1 cellular context compared by ENCODE assay signal in genomic region chr14:102899516-102899900, GRCh38.
TF ChIP-seq lines count a peak whose summit lies in the region.

No MANE protein-coding gene starts in this region.

TF ChIP-seq in WTC11, 78 proteins besides CTCF, POLR2A, EP300 and RAD21 (continued from another document):
- TF ChIP-seq, protein P1, sequence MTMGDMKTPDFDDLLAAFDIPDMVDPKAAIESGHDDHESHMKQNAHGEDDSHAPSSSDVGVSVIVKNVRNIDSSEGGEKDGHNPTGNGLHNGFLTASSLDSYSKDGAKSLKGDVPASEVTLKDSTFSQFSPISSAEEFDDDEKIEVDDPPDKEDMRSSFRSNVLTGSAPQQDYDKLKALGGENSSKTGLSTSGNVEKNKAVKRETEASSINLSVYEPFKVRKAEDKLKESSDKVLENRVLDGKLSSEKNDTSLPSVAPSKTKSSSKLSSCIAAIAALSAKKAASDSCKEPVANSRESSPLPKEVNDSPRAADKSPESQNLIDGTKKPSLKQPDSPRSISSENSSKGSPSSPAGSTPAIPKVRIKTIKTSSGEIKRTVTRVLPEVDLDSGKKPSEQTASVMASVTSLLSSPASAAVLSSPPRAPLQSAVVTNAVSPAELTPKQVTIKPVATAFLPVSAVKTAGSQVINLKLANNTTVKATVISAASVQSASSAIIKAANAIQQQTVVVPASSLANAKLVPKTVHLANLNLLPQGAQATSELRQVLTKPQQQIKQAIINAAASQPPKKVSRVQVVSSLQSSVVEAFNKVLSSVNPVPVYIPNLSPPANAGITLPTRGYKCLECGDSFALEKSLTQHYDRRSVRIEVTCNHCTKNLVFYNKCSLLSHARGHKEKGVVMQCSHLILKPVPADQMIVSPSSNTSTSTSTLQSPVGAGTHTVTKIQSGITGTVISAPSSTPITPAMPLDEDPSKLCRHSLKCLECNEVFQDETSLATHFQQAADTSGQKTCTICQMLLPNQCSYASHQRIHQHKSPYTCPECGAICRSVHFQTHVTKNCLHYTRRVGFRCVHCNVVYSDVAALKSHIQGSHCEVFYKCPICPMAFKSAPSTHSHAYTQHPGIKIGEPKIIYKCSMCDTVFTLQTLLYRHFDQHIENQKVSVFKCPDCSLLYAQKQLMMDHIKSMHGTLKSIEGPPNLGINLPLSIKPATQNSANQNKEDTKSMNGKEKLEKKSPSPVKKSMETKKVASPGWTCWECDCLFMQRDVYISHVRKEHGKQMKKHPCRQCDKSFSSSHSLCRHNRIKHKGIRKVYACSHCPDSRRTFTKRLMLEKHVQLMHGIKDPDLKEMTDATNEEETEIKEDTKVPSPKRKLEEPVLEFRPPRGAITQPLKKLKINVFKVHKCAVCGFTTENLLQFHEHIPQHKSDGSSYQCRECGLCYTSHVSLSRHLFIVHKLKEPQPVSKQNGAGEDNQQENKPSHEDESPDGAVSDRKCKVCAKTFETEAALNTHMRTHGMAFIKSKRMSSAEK (CRISPR knock-in tag; IDR thresholded peaks at IDR 0.05; ENCODE audit: borderline replicate concordance), result no peak
- TF ChIP-seq ZNF219 (CRISPR knock-in tag; IDR thresholded peaks at IDR 0.05; ENCODE audit: borderline replicate concordance), result no peak
- no peak for TF ChIP-seq KAT7 (CRISPR knock-in tag; IDR thresholded peaks at IDR 0.05; ENCODE audit: borderline replicate concordance)
- no peak for TF ChIP-seq NFYB (CRISPR knock-in tag; conservative IDR thresholded peaks at IDR 0.05; ENCODE audit: low read depth)
- TF ChIP-seq IRF1 (CRISPR knock-in tag; IDR thresholded peaks at IDR 0.05), result no peak
- TF ChIP-seq CREB1 (CRISPR knock-in tag; IDR thresholded peaks at IDR 0.05), result no peak
TF ChIP-seq in WTC11: peak in this region for 0.
